Comparison of ENCODE assay signal across 8 cellular contexts in genomic region chr20:34475979-34476736, GRCh38. TPM values are rescaled to one million over a fixed set of nuclear protein-coding genes. Genes with fewer than 3 reads are reported as not detected.
DNase-seq lines count a peak whose midpoint lies in the region; ATAC-seq and TF ChIP-seq lines count a peak whose summit lies in the region.

No MANE protein-coding gene starts in this region.

- no peak overlapping the region for H3K27ac Mint-ChIP-seq in Calu3 (ENCODE audit: unreplicated experiment)
- H3K27ac Mint-ChIP-seq in activated naive CD8-positive, alpha-beta T cell treated with anti-CD3 and anti-CD28 coated beads for 36 hours = no peak overlapping the region

- no TSS peak for BruUV-seq in Calu3 (replicated peaks; lab: Mats Ljungman, UMichigan)

- peaks cover 56% of the 10 kb centered on the region for H3K36me3 Mint-ChIP-seq in Calu3 (ENCODE audit: insufficient read depth, unreplicated experiment)
- H3K36me3 Mint-ChIP-seq in activated naive CD8-positive, alpha-beta T cell treated with anti-CD3 and anti-CD28 coated beads for 36 hours = peaks cover 36% of the 10 kb centered on the region

- no peak overlapping the region for H3K4me3 Mint-ChIP-seq in Calu3 (ENCODE audit: low read depth, unreplicated experiment)
- H3K4me3 Mint-ChIP-seq in activated naive CD8-positive, alpha-beta T cell treated with anti-CD3 and anti-CD28 coated beads for 36 hours = no peak overlapping the region

- intact Hi-C loops in Calu3 (cut with micrococcal nuclease; ENCODE audit: unreplicated experiment) = loop anchor here (1.0 kb wide), 1 partner anchor 165 kb away; no protein-coding TSS in a partner anchor
- intact Hi-C loops in left ventricle myocardium superior (cut with micrococcal nuclease) = no loop called here

- DNase-seq in Calu3 = peak; percentile 70
- DNase-seq in Kasumi-1 (lab: John Stamatoyannopoulos, UW) = peak; percentile 18
- DNase-seq in activated naive CD8-positive, alpha-beta T cell treated with anti-CD3 and anti-CD28 coated beads for 36 hours = peak; percentile 41
- DNase-seq in left ventricle myocardium superior = peak; percentile 81
- DNase-seq in stimulated activated CD4-positive, alpha-beta T cell treated with anti-CD3 and anti-CD28 coated beads, Interleukin-12 subunit alpha, Interleukin-12 subunit beta, amount 100 ng/mL, for 4 hours = peak; percentile 22
- DNase-seq in amniotic stem cell (lab: John Stamatoyannopoulos, UW) = no peak
- DNase-seq in NCI-H187 (lab: John Stamatoyannopoulos, UW) = no peak

- H3K9me3 Mint-ChIP-seq in Calu3 (ENCODE audit: low read depth, unreplicated experiment) = no peaks in the 10 kb centered on the region
- no peaks in the 10 kb centered on the region for H3K9me3 Mint-ChIP-seq in activated naive CD8-positive, alpha-beta T cell treated with anti-CD3 and anti-CD28 coated beads for 36 hours

- CTCF ChIA-PET in Calu3 (lab: Charles Lee) = interaction anchor here (0.6 to 1.5 kb wide), 3 partner anchors 106 to 290 kb away, joined by 3 to 8 read pairs (median 7); no protein-coding TSS in a partner anchor

- H3K4me1 Mint-ChIP-seq in Calu3 (ENCODE audit: low read depth, unreplicated experiment) = no peaks in the 10 kb centered on the region
- peaks cover 14% of the 10 kb centered on the region for H3K4me1 Mint-ChIP-seq in activated naive CD8-positive, alpha-beta T cell treated with anti-CD3 and anti-CD28 coated beads for 36 hours

- ATAC-seq in left ventricle myocardium superior = peak; percentile 93
- no peak for ATAC-seq in GM19351 (IDR thresholded peaks at IDR 0.05; ENCODE audit: unreplicated experiment)

- TF ChIP-seq CTCF in Calu3 (IDR thresholded peaks at IDR 0.05; ENCODE audit: unreplicated experiment) = peak; percentile 41

- H3K27me3 Mint-ChIP-seq in Calu3 (ENCODE audit: unreplicated experiment) = no peaks in the 10 kb centered on the region
- H3K27me3 Mint-ChIP-seq in activated naive CD8-positive, alpha-beta T cell treated with anti-CD3 and anti-CD28 coated beads for 36 hours = no peaks in the 10 kb centered on the region

RNA-seq across cellular contexts. Expression of gene DYNLRB1, which starts 40.1 kb away (rescaled TPM):
- total RNA-seq in Calu3 (2022) = 214 and 229 TPM in 2 replicates
- total RNA-seq in activated naive CD8-positive, alpha-beta T cell treated with anti-CD3 and anti-CD28 coated beads for 36 hours = 10 to 100 TPM; 72.0 to 76.9 TPM
- total RNA-seq in left ventricle myocardium superior = 154 TPM

Comparison
In these comparisons a context has a peak if more than half of its experiments do, and no peak if none do; other contexts are left out.
1. DNase-seq: peak in Calu3 (single experiment), Kasumi-1 (2 of 2), activated naive CD8-positive, alpha-beta T cell treated with anti-CD3 and anti-CD28 coated beads for 36 hours (single experiment), left ventricle myocardium superior (single experiment) and stimulated activated CD4-positive, alpha-beta T cell treated with anti-CD3 and anti-CD28 coated beads, Interleukin-12 subunit alpha, Interleukin-12 subunit beta, amount 100 ng/mL, for 4 hours (single experiment); none in amniotic stem cell (single experiment) and NCI-H187 (0 of 2).